11 cellular contexts compared by ENCODE assay signal in the genomic region with DNA sequence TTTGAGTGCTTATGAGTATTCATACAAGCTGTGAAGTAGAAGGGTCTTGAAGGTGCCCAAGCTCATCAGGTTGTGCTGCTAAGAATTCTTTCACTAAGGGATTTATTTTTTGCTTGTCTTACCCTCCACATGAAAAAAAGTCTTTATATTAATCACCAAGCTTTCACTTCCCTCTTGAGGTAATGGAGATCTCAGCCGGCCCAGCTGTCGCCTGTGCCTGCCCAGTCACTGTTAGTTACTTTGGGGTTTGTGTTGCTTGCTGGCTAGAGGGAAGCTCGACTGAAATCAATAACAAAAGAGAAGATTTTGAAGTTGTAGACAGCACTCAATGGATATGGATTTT. TPM values are rescaled to one million over a fixed set of nuclear protein-coding genes. Genes with fewer than 3 reads are reported as not detected.
DNase-seq lines count a peak whose midpoint lies in the region; ATAC-seq and TF ChIP-seq lines count a peak whose summit lies in the region.
"Had no signal": no experiment of that assay in that cellular context is flagged by ENCODE, and none has a peak within 500 bp of the region (broad histone marks: within the 10 kb centered on the region; RNA-seq: fewer than 3 reads in every experiment).

No MANE protein-coding gene starts in this region.

- no peak for TF ChIP-seq POLR2A in esophagus squamous epithelium (IDR thresholded peaks at IDR 0.05)

- no peaks in the 10 kb centered on the region for H3K36me3 ChIP-seq in esophagus squamous epithelium

- intact Hi-C loops in esophagus squamous epithelium (cut with DNase I), result no loop called here

- H3K27me3 ChIP-seq in esophagus squamous epithelium, result peaks cover 0 to 4% (median 0%) of the 10 kb centered on the region in 4 donors

- H3K27ac ChIP-seq in esophagus squamous epithelium, result no peak overlapping the region

- WGBS in esophagus squamous epithelium, 2 donors, result 28% methylated on average over 3 of the region's 3 CpGs; no CpG with 5 or more reads in 1 of the 2 donors

- TF ChIP-seq CTCF in esophagus squamous epithelium (IDR thresholded peaks at IDR 0.05), result no peak

- H3K9me3 ChIP-seq in esophagus squamous epithelium, result no peaks in the 10 kb centered on the region

- no peak overlapping the region for H3K4me3 ChIP-seq in esophagus squamous epithelium

- ATAC-seq in HG02588 (IDR thresholded peaks at IDR 0.05; ENCODE audit: unreplicated experiment) (peak; percentile 98), HG03469 (IDR thresholded peaks at IDR 0.05; ENCODE audit: unreplicated experiment) (peak; percentile 99)

- DNase-seq in NCI-H446 treated with DMSO at 0.1 percent for 48 hours (lab: John Stamatoyannopoulos, UW), result peak; percentile 10
- DNase-seq in NCI-H446 (lab: John Stamatoyannopoulos, UW), result no peak
- peak; percentile 8 for DNase-seq in pons (ENCODE audit: low spot score)
- no peak for DNase-seq in esophagus squamous epithelium (lab: John Stamatoyannopoulos, UW)
- no peak for DNase-seq in cerebellum (ENCODE audit: low spot score)
- DNase-seq in GDM1 (lab: John Stamatoyannopoulos, UW), result no peak
- DNase-seq: dermis blood vessel endothelial cell had no signal

- no peaks in the 10 kb centered on the region for H3K4me1 ChIP-seq in esophagus squamous epithelium

RNA-seq across cellular contexts. Expression of a gene that starts 21.9 kb away (rescaled TPM):
- total RNA-seq in esophagus squamous epithelium (not detected), cerebellum (not detected)
- total RNA-seq: A673, dermis blood vessel endothelial cell, SK-MEL-5 had no signal

Comparison
In these comparisons a context has a peak if more than half of its experiments do, and no peak if none do; other contexts are left out.
1. DNase-seq: peak in NCI-H446 treated with DMSO at 0.1 percent for 48 hours (single experiment) and pons (single experiment); none in NCI-H446 (0 of 2), esophagus squamous epithelium (single experiment), cerebellum (single experiment) and GDM1 (single experiment).